In genomic region chr4:143023519-143023918, GRCh38 we compare ENCODE assay signal across 20 cellular contexts.
DNase-seq lines count a peak whose midpoint lies in the region; ATAC-seq, FAIRE-seq and TF ChIP-seq lines count a peak whose summit lies in the region.
"Had no signal": no experiment of that assay in that cellular context is flagged by ENCODE, and none has a peak within 500 bp of the region (broad histone marks: within the 10 kb centered on the region; RNA-seq: fewer than 3 reads in every experiment).

No MANE protein-coding gene starts in this region.

- no peaks in the 10 kb centered on the region for H3K4me1 ChIP-seq in tibial artery
- H3K4me1 ChIP-seq: foreskin keratinocyte had no signal

- DNase-seq in bronchial epithelial cell (ENCODE audit: low read depth) = peak; percentile 77
- DNase-seq in putamen (ENCODE audit: low spot score) = no peak
- DNase-seq in NCI-H1048 (lab: John Stamatoyannopoulos, UW) = no peak
- DNase-seq in tibial artery = no peak
- DNase-seq: cerebellar nuclear complex; mucosa of descending colon; NCI-H1105; sigmoid colon; stimulated activated CD4-positive, alpha-beta T cell treated with anti-CD3 and anti-CD28 coated beads, Interleukin-2, amount 100 ng/mL, for 48 hours had no signal

- H3K27me3 ChIP-seq in bronchial epithelial cell (ENCODE audit: control insufficient read depth, insufficient read depth, low read length) = no peaks in the 10 kb centered on the region
- no peaks in the 10 kb centered on the region for H3K27me3 ChIP-seq in tibial artery
- H3K27me3 ChIP-seq: BLaER1 treated with 17β-estradiol and CSF1 and Interleukin-3, amounts not matched to agents 10 nM and 100 nM; foreskin keratinocyte; neutrophil; sigmoid colon; tibial nerve had no signal

- ATAC-seq in GM18909 (IDR thresholded peaks at IDR 0.05; ENCODE audit: poor library complexity, unreplicated experiment) (peak; percentile 32), GM21786 (IDR thresholded peaks at IDR 0.05; ENCODE audit: unreplicated experiment) (peak; percentile 22), HG03558 (IDR thresholded peaks at IDR 0.05; ENCODE audit: extremely low read depth, unreplicated experiment) (peak; percentile 23), GM18867 (IDR thresholded peaks at IDR 0.05; ENCODE audit: unreplicated experiment) (no peak)
- ATAC-seq: activated T-helper 17 cell treated with anti-CD3 and anti-CD28 coated beads, Interleukin-2, amount 50 U/mL, for 72 hours; foreskin keratinocyte; left lobe of liver; mucosa of descending colon had no signal

- intact Hi-C loops in tibial artery (cut with DNase I; ENCODE audit: low total_unique reads) = no loop called here

- H3K9me3 ChIP-seq in tibial artery = peaks cover 0 to 9% (median 0%) of the 10 kb centered on the region in 3 donors
- H3K9me3 ChIP-seq: mucosa of descending colon, neutrophil, sigmoid colon had no signal

- no peak for FAIRE-seq in bronchial epithelial cell (lab: Jason Lieb, UNC)

- no peak overlapping the region for H3K27ac ChIP-seq in tibial artery
- H3K27ac ChIP-seq: BLaER1 treated with 17β-estradiol and CSF1 and Interleukin-3, amounts not matched to agents 10 nM and 100 nM; foreskin keratinocyte; neutrophil; sigmoid colon; tibial nerve; VCaP had no signal

- TF ChIP-seq CTCF in bronchial epithelial cell (IDR thresholded peaks at IDR 0.05; ENCODE audit: insufficient read depth, low read length, severe bottlenecking) = no peak
- no peak for TF ChIP-seq CTCF in tibial artery (IDR thresholded peaks at IDR 0.05)

- H3K4me3 ChIP-seq in bronchial epithelial cell (ENCODE audit: low read depth, low read length) (no peak overlapping the region), tibial artery (no peak overlapping the region)
- H3K4me3 ChIP-seq: BLaER1 treated with 17β-estradiol and CSF1 and Interleukin-3, amounts not matched to agents 10 nM and 100 nM; mucosa of descending colon; sigmoid colon; tibial nerve had no signal

- H3K36me3 ChIP-seq in bronchial epithelial cell (ENCODE audit: control insufficient read depth, insufficient read depth, low read length) (no peaks in the 10 kb centered on the region), tibial artery (no peaks in the 10 kb centered on the region)
- H3K36me3 ChIP-seq: BLaER1 treated with 17β-estradiol and CSF1 and Interleukin-3, amounts not matched to agents 10 nM and 100 nM; neutrophil; sigmoid colon; tibial nerve had no signal
